1 cellular context compared by ENCODE assay signal in the genomic region with DNA sequence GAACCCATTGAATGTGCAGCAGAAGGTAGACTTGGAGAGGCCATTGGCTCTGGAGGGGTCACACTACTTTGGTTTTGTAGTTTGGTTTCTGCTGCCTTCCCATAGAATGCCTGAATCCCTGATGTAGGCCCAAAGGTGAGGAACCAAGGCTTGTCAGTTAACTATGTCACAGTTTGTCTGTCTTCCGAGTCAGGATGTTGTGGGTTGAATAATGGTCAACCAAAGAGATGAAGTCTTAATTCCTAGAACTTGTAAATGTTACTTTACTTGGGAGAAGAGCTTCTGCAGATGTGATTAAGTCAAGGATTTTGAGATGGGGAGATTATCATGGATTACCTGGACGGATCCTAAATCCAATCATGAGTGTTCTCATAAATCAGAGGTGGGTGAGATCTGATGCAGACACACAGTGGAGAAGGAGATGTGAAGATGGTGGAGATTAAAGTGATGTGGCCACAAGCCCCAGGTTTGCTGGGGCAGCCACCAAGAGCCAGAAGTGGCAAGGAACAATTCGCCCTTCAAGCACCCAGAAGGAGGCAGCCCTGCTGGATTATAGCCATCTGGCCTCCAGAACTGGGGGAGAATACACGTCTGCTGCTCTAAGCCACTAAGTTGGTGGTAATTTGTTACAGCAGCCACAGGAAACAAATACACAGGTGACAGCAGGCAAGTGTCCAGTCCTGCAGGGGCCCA.
TF ChIP-seq lines count a peak whose summit lies in the region.

No MANE protein-coding gene starts in this region.

TF ChIP-seq in HepG2, 621 proteins besides CTCF, POLR2A, EP300 and RAD21:
- TF ChIP-seq ONECUT2 (CRISPR knock-in tag; IDR thresholded peaks at IDR 0.05) (no peak), YY1 (IDR thresholded peaks at IDR 0.05; ENCODE audit: insufficient read depth, insufficient replicate concordance, low read depth, low read length) (no peak), SP1 (IDR thresholded peaks at IDR 0.05) (no peak), SP1 (CRISPR knock-in tag; IDR thresholded peaks at IDR 0.05) (no peak)
- TF ChIP-seq, protein P1, sequence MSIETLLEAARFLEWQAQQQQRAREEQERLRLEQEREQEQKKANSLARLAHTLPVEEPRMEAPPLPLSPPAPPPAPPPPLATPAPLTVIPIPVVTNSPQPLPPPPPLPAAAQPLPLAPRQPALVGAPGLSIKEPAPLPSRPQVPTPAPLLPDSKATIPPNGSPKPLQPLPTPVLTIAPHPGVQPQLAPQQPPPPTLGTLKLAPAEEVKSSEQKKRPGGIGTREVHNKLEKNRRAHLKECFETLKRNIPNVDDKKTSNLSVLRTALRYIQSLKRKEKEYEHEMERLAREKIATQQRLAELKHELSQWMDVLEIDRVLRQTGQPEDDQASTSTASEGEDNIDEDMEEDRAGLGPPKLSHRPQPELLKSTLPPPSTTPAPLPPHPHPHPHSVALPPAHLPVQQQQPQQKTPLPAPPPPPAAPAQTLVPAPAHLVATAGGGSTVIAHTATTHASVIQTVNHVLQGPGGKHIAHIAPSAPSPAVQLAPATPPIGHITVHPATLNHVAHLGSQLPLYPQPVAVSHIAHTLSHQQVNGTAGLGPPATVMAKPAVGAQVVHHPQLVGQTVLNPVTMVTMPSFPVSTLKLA (IDR thresholded peaks at IDR 0.05): no peak
